ENCODE assay signal across 19 cellular contexts in the genomic region with DNA sequence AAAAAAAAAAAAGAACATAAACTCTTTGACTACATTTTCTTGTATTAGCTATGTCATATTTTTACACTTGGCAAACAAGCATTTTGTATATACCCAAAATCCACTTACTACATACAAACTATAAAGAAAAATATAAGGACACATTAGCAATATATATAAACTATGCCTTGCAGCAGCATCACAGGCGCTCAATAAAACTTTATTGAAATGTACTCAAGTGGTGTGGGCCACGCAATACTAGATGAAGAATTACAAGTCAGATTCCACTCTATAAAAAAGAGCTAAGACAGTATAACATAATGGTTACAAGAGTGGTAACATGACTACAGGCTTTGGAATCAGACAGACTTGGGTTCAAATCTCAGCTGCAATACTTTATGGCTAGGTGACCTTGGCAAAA. TPM values are rescaled to one million over a fixed set of nuclear protein-coding genes. Genes with fewer than 3 reads are reported as not detected.
DNase-seq lines count a peak whose midpoint lies in the region; ATAC-seq and TF ChIP-seq lines count a peak whose summit lies in the region.
"Had no signal": no experiment of that assay in that cellular context is flagged by ENCODE, and none has a peak within 500 bp of the region (broad histone marks: within the 10 kb centered on the region; RNA-seq: fewer than 3 reads in every experiment).

No MANE protein-coding gene starts in this region.

- WGBS in endodermal cell (ENCODE audit: insufficient coverage in 1 of 2, insufficient read length in 1 of 2), 2 experiments: 55% methylated on average over 2 of the region's 2 CpGs; no CpG with 5 or more reads in 1 of the 2 experiments
- WGBS in psoas muscle, 3 donors: 74 to 97% (median 79%) methylated on average over 2 of the region's 2 CpGs

- peaks cover 33% of the 10 kb centered on the region for H3K36me3 Mint-ChIP-seq in endodermal cell (ENCODE audit: low read depth)
- peaks cover 41% of the 10 kb centered on the region for H3K36me3 Mint-ChIP-seq in Calu3 (ENCODE audit: insufficient read depth, unreplicated experiment)

- DNase-seq in DND-41 (no peak), endodermal cell (no peak), psoas muscle (no peak), Calu3 (no peak)
- DNase-seq: C1 segment of cervical spinal cord, Caco-2, DMS53, GOT3, KBM-7, NCI-H1436, NCI-H2029, NCI-H2171, NCI-H510A, NCI-H774 had no signal

- H3K9ac ChIP-seq in DND-41 (ENCODE audit: low read depth, low read length) (no peak overlapping the region), SU-DHL-6 (ENCODE audit: low read length) (no peak overlapping the region), endodermal cell (ENCODE audit: extremely low read depth, low read length, poor library complexity, severe bottlenecking) (no peak overlapping the region)

- H3F3A ChIP-seq in SU-DHL-6 (ENCODE audit: insufficient read depth): peaks cover 18% of the 10 kb centered on the region; the same call in 1 of the 2 replicates

- peak overlapping the region in 1 of 2 experiments; percentile 23; a peak in 1 of 4 replicates for H3K4me3 ChIP-seq in DND-41 (ENCODE audit: low read depth in 1 of 2, low read length in 2 of 2)
- no peak overlapping the region for H3K4me3 ChIP-seq in SU-DHL-6 (ENCODE audit: insufficient read depth, low read length, poor library complexity, severe bottlenecking)
- peak overlapping the region; percentile 94 for H3K4me3 ChIP-seq in endodermal cell (ENCODE audit: low read length)
- peak overlapping the region; percentile 98 for H3K4me3 ChIP-seq in psoas muscle

- H2AFZ ChIP-seq in DND-41 (ENCODE audit: low read depth, low read length) (no peak overlapping the region), SU-DHL-6 (ENCODE audit: low read depth, low read length, severe bottlenecking) (no peak overlapping the region)

- H3K27ac ChIP-seq in DND-41 (ENCODE audit: low read length): no peak overlapping the region
- no peak overlapping the region; the same call in 1 of the 2 replicates for H3K27ac ChIP-seq in SU-DHL-6 (ENCODE audit: low read depth, low read length)
- H3K27ac ChIP-seq in endodermal cell (ENCODE audit: low read depth, low read length): no peak overlapping the region
- peak overlapping the region; percentile 11 for H3K27ac ChIP-seq in psoas muscle

- no peaks in the 10 kb centered on the region for H3K9me3 ChIP-seq in DND-41 (ENCODE audit: insufficient read depth, low read length, severe bottlenecking)
- H3K9me3 ChIP-seq in SU-DHL-6 (ENCODE audit: insufficient read depth, low read length): no peaks in the 10 kb centered on the region
- H3K9me3 ChIP-seq in endodermal cell (ENCODE audit: control insufficient read depth, low read length): peaks cover 5% of the 10 kb centered on the region
- no peaks in the 10 kb centered on the region for H3K9me3 ChIP-seq in psoas muscle
- H3K9me3 ChIP-seq: Caco-2 had no signal

- H3K79me2 ChIP-seq in DND-41 (ENCODE audit: insufficient read depth, low read length) (peaks cover 92% of the 10 kb centered on the region), SU-DHL-6 (ENCODE audit: insufficient read depth, low read length) (peaks cover 85% of the 10 kb centered on the region)

- H3K4me1 ChIP-seq in DND-41 (ENCODE audit: insufficient read depth, low read length) (peaks cover 37% of the 10 kb centered on the region), endodermal cell (ENCODE audit: control insufficient read depth, insufficient read depth, low read length) (no peaks in the 10 kb centered on the region), psoas muscle (peaks cover 23% of the 10 kb centered on the region)

- H3K9me3 Mint-ChIP-seq in endodermal cell: no peaks in the 10 kb centered on the region
- H3K9me3 Mint-ChIP-seq in Calu3 (ENCODE audit: low read depth, unreplicated experiment): no peaks in the 10 kb centered on the region

- intact Hi-C loops in psoas muscle (cut with DNase I) (loop anchor here in 1 of 2 donors (10.0 kb wide), 1 partner anchor 62 kb away; no protein-coding TSS in a partner anchor), Calu3 (cut with micrococcal nuclease; ENCODE audit: unreplicated experiment) (no loop called here)

- H3K4me2 ChIP-seq in DND-41 (ENCODE audit: insufficient read depth, low read length) (peak overlapping the region; percentile 94; the same call in 1 of the 2 replicates), SU-DHL-6 (ENCODE audit: low read depth, low read length, poor library complexity, severe bottlenecking) (peak overlapping the region; percentile 75)

- no peaks in the 10 kb centered on the region for H3K27me3 ChIP-seq in DND-41 (ENCODE audit: insufficient read depth, low read length, poor library complexity)
- H3K27me3 ChIP-seq in SU-DHL-6 (ENCODE audit: low read length): no peaks in the 10 kb centered on the region
- no peaks in the 10 kb centered on the region for H3K27me3 ChIP-seq in endodermal cell (ENCODE audit: control insufficient read depth, insufficient read depth, low read length, poor library complexity, severe bottlenecking)
- no peaks in the 10 kb centered on the region for H3K27me3 ChIP-seq in psoas muscle (ENCODE audit: insufficient read depth in 3 of 3, low read length in 2 of 3)

- TF ChIP-seq CTCF in DND-41 (IDR thresholded peaks at IDR 0.05; ENCODE audit: borderline replicate concordance, extremely low read depth, low read length, poor library complexity, severe bottlenecking) (no peak), SU-DHL-6 (IDR thresholded peaks at IDR 0.05; ENCODE audit: insufficient read depth, low read length, poor library complexity, severe bottlenecking) (no peak), endodermal cell (conservative IDR thresholded peaks at IDR 0.05) (no peak), psoas muscle (IDR thresholded peaks at IDR 0.05) (no peak), Calu3 (IDR thresholded peaks at IDR 0.05; ENCODE audit: unreplicated experiment) (no peak)

- H3K27me3 Mint-ChIP-seq in endodermal cell (ENCODE audit: insufficient read depth): no peaks in the 10 kb centered on the region
- H3K27me3 Mint-ChIP-seq in Calu3 (ENCODE audit: unreplicated experiment): no peaks in the 10 kb centered on the region

- CTCF ChIA-PET in Calu3 (lab: Charles Lee): interaction anchor here (0.7 kb wide), 2 partner anchors 10 to 43 kb away, joined by 4 to 6 read pairs; no protein-coding TSS in a partner anchor

- ATAC-seq in DND-41 (ENCODE audit: insufficient read depth, low read depth): no peak
- no peak for ATAC-seq in psoas muscle
- ATAC-seq in GM21390 (IDR thresholded peaks at IDR 0.05; ENCODE audit: unreplicated experiment): no peak
- no peak for ATAC-seq in GM19455 (IDR thresholded peaks at IDR 0.05; ENCODE audit: unreplicated experiment)
- ATAC-seq: Panc1, Right ventricle myocardium inferior had no signal

- H4K20me1 ChIP-seq in DND-41 (ENCODE audit: insufficient read depth, low read length) (peaks cover 47% of the 10 kb centered on the region), SU-DHL-6 (ENCODE audit: low read depth, low read length) (peaks cover 11% of the 10 kb centered on the region; the same call in 1 of the 2 replicates)

- BruUV-seq in Calu3 (replicated peaks; lab: Mats Ljungman, UMichigan): no TSS peak

- peaks cover 20% of the 10 kb centered on the region for H3K4me1 Mint-ChIP-seq in endodermal cell
- peaks cover 8% of the 10 kb centered on the region for H3K4me1 Mint-ChIP-seq in Calu3 (ENCODE audit: low read depth, unreplicated experiment)

- H3K27ac Mint-ChIP-seq in endodermal cell (no peak overlapping the region), Calu3 (ENCODE audit: unreplicated experiment) (no peak overlapping the region)

- H3K36me3 ChIP-seq in DND-41 (ENCODE audit: insufficient read depth, low read length): peaks cover 38% of the 10 kb centered on the region
- peaks cover 13% of the 10 kb centered on the region for H3K36me3 ChIP-seq in SU-DHL-6 (ENCODE audit: low read length)
- H3K36me3 ChIP-seq in endodermal cell (ENCODE audit: control insufficient read depth, insufficient read depth, low read length): peaks cover 52% of the 10 kb centered on the region
- peaks cover 0 to 42% of the 10 kb centered on the region in 2 donors for H3K36me3 ChIP-seq in psoas muscle (ENCODE audit: insufficient read depth in 1 of 2, low read depth in 1 of 2)

- no peak overlapping the region for H3K4me3 Mint-ChIP-seq in endodermal cell
- no peak overlapping the region for H3K4me3 Mint-ChIP-seq in Calu3 (ENCODE audit: low read depth, unreplicated experiment)

- H3K9me2 ChIP-seq in SU-DHL-6 (replicated peaks; ENCODE audit: insufficient read depth, low read length): no peaks in the 10 kb centered on the region

RNA-seq across cellular contexts. Expression of gene AP4S1, which starts 3.1 kb away (rescaled TPM):
- 10 to 100 TPM in 1 of 2 donors, 1 to 10 TPM in 1; 7.6 to 11.1 TPM for total RNA-seq in endodermal cell
- polyA plus RNA-seq in endodermal cell (2013, experiment 1 of 2): 4.0 TPM
- polyA plus RNA-seq in endodermal cell (2013, experiment 2 of 2): 5.1 TPM
- total RNA-seq in psoas muscle: 10 to 100 TPM in 1 of 4 donors, 1 to 10 TPM in 3; 4.2 to 13.9 (median 7.2) TPM
- 1 to 10 TPM; 4.2 to 9.8 (median 4.8) TPM for polyA plus RNA-seq in psoas muscle
- total RNA-seq in Calu3 (2022): 8.3 and 10.7 TPM in 2 replicates

RNA-seq across cellular contexts. Expression of gene STRN3, which starts 3.8 kb away (rescaled TPM):
- total RNA-seq in endodermal cell (10 to 100 TPM; 56.5 to 58.9 TPM), psoas muscle (100 to 1,000 TPM in 2 of 4 donors, 10 to 100 TPM in 2; 80.2 to 154 (median 95.4) TPM), Calu3 (2022) (29.7 and 34.4 TPM in 2 replicates)
- 39.3 TPM for polyA plus RNA-seq in endodermal cell (2013, experiment 1 of 2)
- polyA plus RNA-seq in endodermal cell (2013, experiment 2 of 2): 36.0 TPM
- 10 to 100 TPM; 28.2 to 45.9 (median 31.5) TPM for polyA plus RNA-seq in psoas muscle
